ENCODE assay signal across 23 cellular contexts in the genomic region with DNA sequence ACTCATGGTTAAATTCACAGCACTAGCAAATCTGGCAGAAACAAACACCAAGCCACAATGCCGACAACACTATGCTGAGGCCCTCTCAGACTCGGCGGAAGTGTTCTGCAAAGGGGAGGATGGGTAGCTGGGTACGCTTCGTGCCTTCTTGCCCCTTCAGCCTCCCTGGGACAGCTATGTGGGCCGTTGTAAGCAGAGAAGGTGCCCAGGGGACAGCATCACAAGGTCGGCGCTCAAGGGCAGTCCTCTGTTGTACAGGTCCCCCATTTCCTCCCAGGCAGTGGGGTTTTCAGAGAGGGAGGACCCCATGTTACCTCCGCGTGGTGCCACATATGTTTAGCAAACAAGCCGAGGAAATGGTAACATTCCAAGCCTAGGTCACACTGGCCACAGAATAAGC.
DNase-seq lines count a peak whose midpoint lies in the region; ATAC-seq and TF ChIP-seq lines count a peak whose summit lies in the region.
"Had no signal": no experiment of that assay in that cellular context is flagged by ENCODE, and none has a peak within 500 bp of the region (broad histone marks: within the 10 kb centered on the region; RNA-seq: fewer than 3 reads in every experiment).

No MANE protein-coding gene starts in this region.

- H2AFZ ChIP-seq in neural progenitor cell (replicated peaks), result no peak overlapping the region
- H2AFZ ChIP-seq: GM23248 had no signal

- H3K27me3 Mint-ChIP-seq in CD14-positive monocyte (ENCODE audit: low read depth in 3 of 3), result peaks cover 5 to 16% (median 10%) of the 10 kb centered on the region in 3 donors
- no peaks in the 10 kb centered on the region for H3K27me3 Mint-ChIP-seq in CD8-positive, alpha-beta T cell (ENCODE audit: low read depth)
- peaks cover 8% of the 10 kb centered on the region for H3K27me3 Mint-ChIP-seq in neural progenitor cell (ENCODE audit: insufficient read depth, low read depth)
- no peaks in the 10 kb centered on the region for H3K27me3 Mint-ChIP-seq in activated CD4-positive, alpha-beta T cell treated with anti-CD3 and anti-CD28 coated beads, Interleukin-2, amount 10 ng/mL, durations not matched to agents 7 days and 5 days

- POLR2A ChIA-PET in CD8-positive, alpha-beta T cell (lab: Charles Lee), result no interaction called here
- POLR2A ChIA-PET in activated CD4-positive, alpha-beta T cell treated with anti-CD3 and anti-CD28 coated beads, Interleukin-2, amount 10 ng/mL, durations not matched to agents 7 days and 5 days (lab: Charles Lee), result no interaction called here

- H3K79me2 ChIP-seq in neural progenitor cell (ENCODE audit: low read depth), result no peaks in the 10 kb centered on the region

- no peak overlapping the region for H3K27ac ChIP-seq in CD8-positive, alpha-beta T cell (ENCODE audit: low read depth, low read length)
- H3K27ac ChIP-seq in cingulate gyrus (ENCODE audit: low read depth, low read length), result peak overlapping the region; percentile 54
- H3K27ac ChIP-seq in neural progenitor cell, result no peak overlapping the region
- H3K27ac ChIP-seq: GM23248, KMS-11, Peyer's patch, SJSA1 had no signal

- H3K4me1 Mint-ChIP-seq in CD14-positive monocyte (peaks cover 2% of the 10 kb centered on the region), neural progenitor cell (peaks cover 43% of the 10 kb centered on the region)
- H3K4me1 Mint-ChIP-seq in CD8-positive, alpha-beta T cell (ENCODE audit: low read depth), result peaks cover 26% of the 10 kb centered on the region
- H3K4me1 Mint-ChIP-seq in activated CD4-positive, alpha-beta T cell treated with anti-CD3 and anti-CD28 coated beads, Interleukin-2, amount 10 ng/mL, durations not matched to agents 7 days and 5 days, result peaks cover 18% of the 10 kb centered on the region

- intact Hi-C loops in CD14-positive monocyte (cut with micrococcal nuclease), result no loop called here
- intact Hi-C loops in CD8-positive, alpha-beta T cell (cut with DNase I, micrococcal nuclease), result no loop called here

- H3K27ac Mint-ChIP-seq in CD14-positive monocyte (no peak overlapping the region), neural progenitor cell (peak overlapping the region; percentile 30)
- H3K27ac Mint-ChIP-seq in CD8-positive, alpha-beta T cell, result peak overlapping the region; percentile 13
- no peak overlapping the region for H3K27ac Mint-ChIP-seq in activated CD4-positive, alpha-beta T cell treated with anti-CD3 and anti-CD28 coated beads, Interleukin-2, amount 10 ng/mL, durations not matched to agents 7 days and 5 days
- H3K27ac Mint-ChIP-seq: CD4-positive, CD25-positive, alpha-beta regulatory T cell had no signal

- no peaks in the 10 kb centered on the region for H3K9me3 ChIP-seq in CD8-positive, alpha-beta T cell (ENCODE audit: low read length)
- no peaks in the 10 kb centered on the region for H3K9me3 ChIP-seq in neural progenitor cell (ENCODE audit: low read depth)
- H3K9me3 ChIP-seq: BE2C, Caco-2, HAP-1, Peyer's patch, SJSA1 had no signal

- no peaks in the 10 kb centered on the region for H3K27me3 ChIP-seq in CD8-positive, alpha-beta T cell (ENCODE audit: insufficient read depth, low read length)
- H3K27me3 ChIP-seq in neural progenitor cell, result no peaks in the 10 kb centered on the region
- H3K27me3 ChIP-seq: BE2C, Peyer's patch, SJSA1 had no signal

- H3K9ac ChIP-seq in neural progenitor cell, result no peak overlapping the region
- H3K9ac ChIP-seq: GM23248, KMS-11 had no signal

- ATAC-seq in CD8-positive, alpha-beta T cell, result no peak
- ATAC-seq in HG02870 (IDR thresholded peaks at IDR 0.05; ENCODE audit: unreplicated experiment), result no peak

- peak; percentile 29 for DNase-seq in CD14-positive monocyte (ENCODE audit: low spot score)
- DNase-seq in CD8-positive, alpha-beta T cell, result no peak
- DNase-seq in neural progenitor cell (ENCODE audit: low spot score), result no peak
- DNase-seq in iPS-NIHi7 (ENCODE audit: extremely low spot score), result no peak
- DNase-seq in NCI-H748 (lab: John Stamatoyannopoulos, UW; ENCODE audit: unreplicated experiment), result no peak
- DNase-seq in activated CD4-positive, alpha-beta T cell treated with anti-CD3 and anti-CD28 coated beads, Interleukin-2, amount 10 ng/mL, durations not matched to agents 7 days and 5 days, result no peak
- DNase-seq: BE2C; Caco-2; CD4-positive, CD25-positive, alpha-beta regulatory T cell; DMS 273 treated with DMSO at 0.1 percent for 48 hours; DMS79 treated with DMSO at 0.1 percent for 48 hours; GM23248; IMR-90; NCI-H1436 treated with DMSO at 0.1 percent for 48 hours; NCI-H2227 treated with DMSO at 0.1 percent for 48 hours; NCI-H510A; NCI-H748 treated with DMSO at 0.1 percent for 48 hours had no signal

- H3K36me3 Mint-ChIP-seq in CD14-positive monocyte (peaks cover 0 to 23% of the 10 kb centered on the region in 2 donors), neural progenitor cell (peaks cover 3% of the 10 kb centered on the region)
- H3K36me3 Mint-ChIP-seq in CD8-positive, alpha-beta T cell, result peaks cover 31% of the 10 kb centered on the region
- H3K36me3 Mint-ChIP-seq in activated CD4-positive, alpha-beta T cell treated with anti-CD3 and anti-CD28 coated beads, Interleukin-2, amount 10 ng/mL, durations not matched to agents 7 days and 5 days (ENCODE audit: low read depth), result no peaks in the 10 kb centered on the region
- H3K36me3 Mint-ChIP-seq: CD4-positive, CD25-positive, alpha-beta regulatory T cell had no signal

- CTCF ChIA-PET in CD8-positive, alpha-beta T cell (lab: Charles Lee), result no interaction called here
- CTCF ChIA-PET in activated CD4-positive, alpha-beta T cell treated with anti-CD3 and anti-CD28 coated beads, Interleukin-2, amount 10 ng/mL, durations not matched to agents 7 days and 5 days (lab: Charles Lee), result no interaction called here

- TF ChIP-seq CTCF in CD14-positive monocyte (IDR thresholded peaks at IDR 0.05) (no peak), neural progenitor cell (IDR thresholded peaks at IDR 0.05) (no peak)
- TF ChIP-seq CTCF in CD8-positive, alpha-beta T cell (IDR thresholded peaks at IDR 0.05), result no peak

- no peak overlapping the region for H3K4me3 ChIP-seq in CD8-positive, alpha-beta T cell (ENCODE audit: low read depth, low read length)
- no peak overlapping the region for H3K4me3 ChIP-seq in neural progenitor cell
- H3K4me3 ChIP-seq: GM23248, HAP-1, Peyer's patch, SJSA1 had no signal

- H3K4me2 ChIP-seq in neural progenitor cell, result no peak overlapping the region
- H3K4me2 ChIP-seq: KMS-11 had no signal

- peaks cover 4% of the 10 kb centered on the region for H4K20me1 ChIP-seq in neural progenitor cell (ENCODE audit: low read depth)

- H3F3A ChIP-seq in neural progenitor cell (ENCODE audit: low read depth), result no peaks in the 10 kb centered on the region

- peaks cover 0 to 8% (median 0%) of the 10 kb centered on the region in 7 donors for H3K9me3 Mint-ChIP-seq in CD14-positive monocyte
- no peaks in the 10 kb centered on the region for H3K9me3 Mint-ChIP-seq in CD8-positive, alpha-beta T cell
- no peaks in the 10 kb centered on the region for H3K9me3 Mint-ChIP-seq in neural progenitor cell
- H3K9me3 Mint-ChIP-seq in activated CD4-positive, alpha-beta T cell treated with anti-CD3 and anti-CD28 coated beads, Interleukin-2, amount 10 ng/mL, durations not matched to agents 7 days and 5 days, result no peaks in the 10 kb centered on the region
- H3K9me3 Mint-ChIP-seq: CD4-positive, CD25-positive, alpha-beta regulatory T cell had no signal

- H3K4me3 Mint-ChIP-seq in CD14-positive monocyte (no peak overlapping the region), neural progenitor cell (no peak overlapping the region)
- H3K4me3 Mint-ChIP-seq in CD8-positive, alpha-beta T cell, result no peak overlapping the region
- H3K4me3 Mint-ChIP-seq in activated CD4-positive, alpha-beta T cell treated with anti-CD3 and anti-CD28 coated beads, Interleukin-2, amount 10 ng/mL, durations not matched to agents 7 days and 5 days, result no peak overlapping the region
- H3K4me3 Mint-ChIP-seq: CD4-positive, CD25-positive, alpha-beta regulatory T cell had no signal

- H3K4me1 ChIP-seq in CD8-positive, alpha-beta T cell (ENCODE audit: insufficient read depth, low read length), result peaks cover 20% of the 10 kb centered on the region
- peaks cover 3% of the 10 kb centered on the region for H3K4me1 ChIP-seq in neural progenitor cell
- H3K4me1 ChIP-seq: BE2C, Peyer's patch, SJSA1 had no signal

- H3K36me3 ChIP-seq in CD8-positive, alpha-beta T cell (ENCODE audit: insufficient read depth, low read length), result peaks cover 7% of the 10 kb centered on the region
- no peaks in the 10 kb centered on the region for H3K36me3 ChIP-seq in neural progenitor cell

Comparison
In these comparisons a context has a peak if more than half of its experiments do, and no peak if none do; other contexts are left out.
1. H3K27ac Mint-ChIP-seq: peak in CD8-positive, alpha-beta T cell (single experiment) and neural progenitor cell (single experiment); none in CD14-positive monocyte (0 of 7) and activated CD4-positive, alpha-beta T cell treated with anti-CD3 and anti-CD28 coated beads, Interleukin-2, amount 10 ng/mL, durations not matched to agents 7 days and 5 days (single experiment).